ENCODE assay signal across 16 cellular contexts in the genomic region with DNA sequence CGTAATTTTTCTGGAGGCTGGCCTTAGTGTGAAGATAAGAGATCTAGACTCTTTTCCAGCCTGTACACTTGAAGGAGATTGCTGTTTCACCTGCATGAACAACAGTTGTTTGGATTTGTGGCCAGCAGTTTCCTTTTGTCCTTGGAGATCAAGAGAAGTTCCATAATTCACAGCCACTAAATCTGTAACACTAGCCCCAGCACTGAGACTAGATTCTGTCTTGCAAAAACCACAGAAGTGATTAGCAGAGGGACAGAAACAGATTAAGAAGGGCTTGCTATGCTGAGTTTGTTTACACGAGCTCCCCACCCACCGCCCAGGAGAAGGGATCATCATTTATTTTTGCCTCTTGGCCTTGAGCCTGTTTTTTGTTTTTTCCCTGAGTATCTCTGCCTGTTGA.
DNase-seq lines count a peak whose midpoint lies in the region; ATAC-seq and TF ChIP-seq lines count a peak whose summit lies in the region.
"Had no signal": no experiment of that assay in that cellular context is flagged by ENCODE, and none has a peak within 500 bp of the region (broad histone marks: within the 10 kb centered on the region; RNA-seq: fewer than 3 reads in every experiment).

No MANE protein-coding gene starts in this region.

- H3K4me3 Mint-ChIP-seq in naive thymus-derived CD4-positive, alpha-beta T cell: no peak overlapping the region
- H3K4me3 Mint-ChIP-seq: CD4-positive, CD25-positive, alpha-beta regulatory T cell had no signal

- peaks cover 0 to 3% (median 0%) of the 10 kb centered on the region in 11 donors for H3K9me3 Mint-ChIP-seq in naive thymus-derived CD4-positive, alpha-beta T cell
- H3K9me3 Mint-ChIP-seq: CD4-positive, CD25-positive, alpha-beta regulatory T cell had no signal

- no peak for TF ChIP-seq CTCF in vagina (IDR thresholded peaks at IDR 0.05)

- 82 to 96% methylated on average over 3 of the region's 3 CpGs for WGBS in mesodermal cell (ENCODE audit: insufficient coverage in 2 of 2), 2 experiments

- H3K9me3 ChIP-seq in mesodermal cell (ENCODE audit: control insufficient read depth, low read length): no peaks in the 10 kb centered on the region
- no peaks in the 10 kb centered on the region for H3K9me3 ChIP-seq in vagina
- H3K9me3 ChIP-seq in naive thymus-derived CD4-positive, alpha-beta T cell (ENCODE audit: control insufficient read depth in 2 of 3, low read length in 3 of 3): no peaks in the 10 kb centered on the region
- H3K9me3 ChIP-seq: A549, neutrophil, tibial artery had no signal

- no peak overlapping the region for H3K27ac Mint-ChIP-seq in naive thymus-derived CD4-positive, alpha-beta T cell
- H3K27ac Mint-ChIP-seq: CD4-positive, CD25-positive, alpha-beta regulatory T cell had no signal

- no peaks in the 10 kb centered on the region for H3K36me3 Mint-ChIP-seq in naive thymus-derived CD4-positive, alpha-beta T cell
- H3K36me3 Mint-ChIP-seq: CD4-positive, CD25-positive, alpha-beta regulatory T cell had no signal

- H3K4me1 ChIP-seq in mesodermal cell (ENCODE audit: control insufficient read depth, insufficient read depth, low read length, poor library complexity, severe bottlenecking): peaks cover 8% of the 10 kb centered on the region
- H3K4me1 ChIP-seq in vagina: peaks cover 22% of the 10 kb centered on the region
- H3K4me1 ChIP-seq in naive thymus-derived CD4-positive, alpha-beta T cell (ENCODE audit: control insufficient read depth in 2 of 2, insufficient read depth in 2 of 2, low read length in 2 of 2): no peaks in the 10 kb centered on the region
- H3K4me1 ChIP-seq: A549 had no signal

- ATAC-seq in GM21786 (IDR thresholded peaks at IDR 0.05; ENCODE audit: unreplicated experiment): no peak
- no peak for ATAC-seq in naive thymus-derived CD4-positive, alpha-beta T cell
- ATAC-seq: A549 had no signal

- H3K27me3 ChIP-seq in vagina: no peaks in the 10 kb centered on the region
- no peaks in the 10 kb centered on the region for H3K27me3 ChIP-seq in naive thymus-derived CD4-positive, alpha-beta T cell (ENCODE audit: control insufficient read depth in 2 of 2, insufficient read depth in 2 of 2, low read length in 2 of 2)
- H3K27me3 ChIP-seq: neutrophil, tibial artery had no signal

- CTCF ChIA-PET in naive thymus-derived CD4-positive, alpha-beta T cell (lab: Charles Lee): no interaction called here

- no peaks in the 10 kb centered on the region for H3K4me1 Mint-ChIP-seq in naive thymus-derived CD4-positive, alpha-beta T cell
- H3K4me1 Mint-ChIP-seq: CD4-positive, CD25-positive, alpha-beta regulatory T cell had no signal

- DNase-seq in NCI-H2171 treated with DMSO at 0.1 percent for 48 hours (lab: John Stamatoyannopoulos, UW): peak; percentile 68
- DNase-seq in NCI-H2171 (lab: John Stamatoyannopoulos, UW): no peak
- peak; percentile 88 for DNase-seq in NCI-H69 (lab: John Stamatoyannopoulos, UW)
- DNase-seq in vagina (ENCODE audit: extremely low spot score in 2 of 2): no peak
- DNase-seq in DMS 273 (lab: John Stamatoyannopoulos, UW; ENCODE audit: unreplicated experiment): no peak
- no peak for DNase-seq in naive thymus-derived CD4-positive, alpha-beta T cell
- DNase-seq: activated effector memory CD4-positive, alpha-beta T cell treated with Interleukin-2 at 50 U/mL for 16 hours; anterior cingulate cortex; CD4-positive, CD25-positive, alpha-beta regulatory T cell; PC-9; tibial artery had no signal

- H3K27ac ChIP-seq in mesodermal cell (ENCODE audit: low read depth, low read length, severe bottlenecking) (peak overlapping the region; percentile 13), vagina (peak overlapping the region; percentile 42)
- H3K27ac ChIP-seq in naive thymus-derived CD4-positive, alpha-beta T cell (ENCODE audit: low read depth, low read length): no peak overlapping the region
- H3K27ac ChIP-seq: A549, neutrophil, PC-9, tibial artery had no signal

- H3K4me3 ChIP-seq in mesodermal cell (ENCODE audit: extremely low read depth, insufficient read depth, low read length, poor library complexity, severe bottlenecking) (no peak overlapping the region), vagina (no peak overlapping the region)
- no peak overlapping the region for H3K4me3 ChIP-seq in naive thymus-derived CD4-positive, alpha-beta T cell (ENCODE audit: low read length)
- H3K4me3 ChIP-seq: A549, lung, PC-9, tibial artery had no signal

- intact Hi-C loops in vagina (cut with DNase I): no loop called here
- intact Hi-C loops in naive thymus-derived CD4-positive, alpha-beta T cell (cut with micrococcal nuclease): no loop called here

- peaks cover 0 to 8% (median 3%) of the 10 kb centered on the region in 5 donors for H3K27me3 Mint-ChIP-seq in naive thymus-derived CD4-positive, alpha-beta T cell

- H3K36me3 ChIP-seq in mesodermal cell (ENCODE audit: control insufficient read depth, insufficient read depth, low read length) (no peaks in the 10 kb centered on the region), vagina (no peaks in the 10 kb centered on the region)
- H3K36me3 ChIP-seq in naive thymus-derived CD4-positive, alpha-beta T cell (ENCODE audit: control insufficient read depth in 2 of 3, insufficient read depth in 3 of 3, low read length in 3 of 3): no peaks in the 10 kb centered on the region
- H3K36me3 ChIP-seq: neutrophil, tibial artery had no signal

- TF ChIP-seq POLR2A in vagina (IDR thresholded peaks at IDR 0.05): no peak

- POLR2A ChIA-PET in naive thymus-derived CD4-positive, alpha-beta T cell (lab: Charles Lee): no interaction called here

Comparison
In these comparisons a context has a peak if more than half of its experiments do, and no peak if none do; other contexts are left out.
1. DNase-seq: peak in NCI-H2171 treated with DMSO at 0.1 percent for 48 hours (single experiment) and NCI-H69 (single experiment); none in NCI-H2171 (single experiment), vagina (0 of 2), DMS 273 (single experiment) and naive thymus-derived CD4-positive, alpha-beta T cell (0 of 9).